In genomic region chr12:110449799-110450497, GRCh38 we compare ENCODE assay signal across 8 cellular contexts. TPM values are rescaled to one million over a fixed set of nuclear protein-coding genes. Genes with fewer than 3 reads are reported as not detected.
DNase-seq lines count a peak whose midpoint lies in the region; ATAC-seq and TF ChIP-seq lines count a peak whose summit lies in the region.

ARPC3 (minus strand) TSS chr12:110450337; CDS start chr12:110450260, 77 bp downstream.

- no peaks in the 10 kb centered on the region for H3K27me3 ChIP-seq in BE2C
- H3K27me3 ChIP-seq in kidney epithelial cell (ENCODE audit: control insufficient read depth, insufficient read depth, low read length), result no peaks in the 10 kb centered on the region

- H3K4me3 ChIP-seq in BE2C (ENCODE audit: low read depth, low read length) (peak within 1 kb of the TSS; percentile 94), kidney epithelial cell (ENCODE audit: low read depth, low read length) (peak within 1 kb of the TSS; percentile 91)

- DNase-seq in BE2C, result peak; percentile 97
- DNase-seq in NCI-H510A (lab: John Stamatoyannopoulos, UW), result peak; percentile 87
- peak; percentile 92 to 94 for DNase-seq in activated CD4-positive, alpha-beta T cell treated with anti-CD3 and anti-CD28 coated beads for 24 hours (ENCODE audit: low read depth in 2 of 2)
- peak; percentile 97 for DNase-seq in chondrocyte (ENCODE audit: low spot score)
- DNase-seq in kidney epithelial cell (ENCODE audit: low read depth), result peak; percentile 82
- peak; percentile 92 to 94 for DNase-seq in stimulated activated CD4-positive, alpha-beta T cell treated with anti-CD3 and anti-CD28 coated beads, Interleukin-15, amount 100 ng/mL, for 48 hours (ENCODE audit: low read depth in 2 of 2)

- peaks cover 22% of the 10 kb centered on the region for H3K36me3 ChIP-seq in BE2C
- no peaks in the 10 kb centered on the region for H3K36me3 ChIP-seq in kidney epithelial cell (ENCODE audit: control insufficient read depth, insufficient read depth, low read length)

- no peaks in the 10 kb centered on the region for H3K9me3 Mint-ChIP-seq in chondrocyte (ENCODE audit: low read depth)

- no peaks in the 10 kb centered on the region for H3K4me1 ChIP-seq in BE2C

- peak within 1 kb of the TSS; percentile 100 for H3K27ac Mint-ChIP-seq in chondrocyte (ENCODE audit: unreplicated experiment)

- H3K4me3 Mint-ChIP-seq in chondrocyte (ENCODE audit: unreplicated experiment), result peak within 1 kb of the TSS; percentile 97

- no peaks in the 10 kb centered on the region for H3K27me3 Mint-ChIP-seq in chondrocyte (ENCODE audit: low read depth)

- H3K36me3 Mint-ChIP-seq in chondrocyte (ENCODE audit: low read depth), result peaks cover 24% of the 10 kb centered on the region

- ATAC-seq in HG03439 (IDR thresholded peaks at IDR 0.05; ENCODE audit: unreplicated experiment), result peak; percentile 87

- peaks cover 40% of the 10 kb centered on the region for H3K4me1 Mint-ChIP-seq in chondrocyte (ENCODE audit: low read depth)

- TF ChIP-seq CTCF in BE2C (IDR thresholded peaks at IDR 0.05; ENCODE audit: low read depth, low read length) (peak; percentile 87), chondrocyte (IDR thresholded peaks at IDR 0.05) (peak; percentile 85), kidney epithelial cell (IDR thresholded peaks at IDR 0.05; ENCODE audit: insufficient read depth, low read length, poor library complexity, severe bottlenecking) (peak; percentile 91)

- TF ChIP-seq POLR2A in GM19193 (IDR thresholded peaks at IDR 0.05; ENCODE audit: extremely low read depth, insufficient read depth, insufficient read length), result peak; percentile 93

- no peaks in the 10 kb centered on the region for H3K9me3 ChIP-seq in BE2C

RNA-seq across cellular contexts. Expression of gene ARPC3, which starts in this region (rescaled TPM):
- 147 TPM for polyA plus RNA-seq in BE2C (2012; ENCODE audit: insufficient read depth, insufficient read length, low read depth)
- 219 to 248 TPM (median 226 TPM) in 3 replicates for total RNA-seq in chondrocyte
- 796 and 823 TPM in 2 replicates for total RNA-seq in kidney epithelial cell

Comparison
In these comparisons a context has a peak if more than half of its experiments do, and no peak if none do; other contexts are left out.
1. Peak in every context shown above with its lines: DNase-seq, ATAC-seq and H3K4me3 ChIP-seq.